Comparison of ENCODE assay signal across 11 cellular contexts in the genomic region with DNA sequence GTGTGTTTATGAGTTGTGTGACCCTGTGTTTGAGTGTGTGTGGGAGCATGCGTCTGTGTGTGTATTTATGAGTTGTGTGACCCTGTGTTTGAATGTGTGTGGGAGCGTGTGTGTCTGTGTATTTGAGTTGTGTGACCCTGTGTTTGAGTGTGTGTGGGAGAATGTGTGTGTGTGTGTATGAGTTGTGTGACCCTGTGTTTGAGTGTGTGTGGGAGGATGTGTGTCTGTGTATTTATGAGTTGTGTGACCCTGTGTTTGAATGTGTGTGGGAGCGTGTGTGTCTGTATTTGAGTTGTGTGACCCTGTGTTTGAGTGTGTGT. TPM values are rescaled to one million over a fixed set of nuclear protein-coding genes. Genes with fewer than 3 reads are reported as not detected.
DNase-seq lines count a peak whose midpoint lies in the region; ATAC-seq and TF ChIP-seq lines count a peak whose summit lies in the region.
"Not testable (repeated sequence)": the region's sequence is repeated elsewhere in the genome, so short reads cannot be mapped to it uniquely, and the experiment has no call there.
"Had no signal": no experiment of that assay in that cellular context is flagged by ENCODE, and none has a peak within 500 bp of the region (broad histone marks: within the 10 kb centered on the region; RNA-seq: fewer than 3 reads in every experiment).

No MANE protein-coding gene starts in this region.

- H3K36me3 ChIP-seq in CD8-positive, alpha-beta memory T cell (ENCODE audit: insufficient read depth, low read length); IMR-90 (ENCODE audit: control insufficient read depth, insufficient read depth, low read length); neural progenitor cell: not testable (repeated sequence)

- H2BK15ac ChIP-seq in IMR-90 (ENCODE audit: low read depth, low read length): not testable (repeated sequence)

- dilution Hi-C loops in IMR-90 (cut with HindIII; ENCODE audit: low sequenced_read_pairs, unreplicated experiment): not testable (repeated sequence)

- not testable (repeated sequence) for H3K56ac ChIP-seq in IMR-90 (ENCODE audit: extremely low read depth, insufficient read depth, low read length)

- H3K79me2 ChIP-seq in neural progenitor cell (ENCODE audit: low read depth): not testable (repeated sequence)

- H3K4me3 Mint-ChIP-seq in CD8-positive, alpha-beta memory T cell: peak overlapping the region in 6 of 7 donors; percentile 20 to 86 (median 48)
- H3K4me3 Mint-ChIP-seq in activated B cell treated with CpG ODN at 0.5 μM for 24 hours (peak overlapping the region; percentile 0), memory B cell (peak overlapping the region; percentile 43), neural progenitor cell (peak overlapping the region; percentile 61)
- peak overlapping the region; percentile 2 for H3K4me3 Mint-ChIP-seq in activated naive CD4-positive, alpha-beta T cell treated with anti-CD3 and anti-CD28 coated beads, Interleukin-2, amount 50 U/mL, for 24 hours
- peak overlapping the region; percentile 65 for H3K4me3 Mint-ChIP-seq in central memory CD8-positive, alpha-beta T cell

- not testable (repeated sequence) for H4K91ac ChIP-seq in IMR-90 (ENCODE audit: insufficient read depth, low read depth, low read length)

- H3K23ac ChIP-seq in IMR-90 (ENCODE audit: low read depth, low read length): peak overlapping the region; percentile 69; the same call in 1 of the 2 replicates

- peaks cover 28% of the 10 kb centered on the region for H3K27me3 ChIP-seq in CD8-positive, alpha-beta memory T cell (ENCODE audit: insufficient read depth, low read length, poor library complexity, severe bottlenecking)
- H3K27me3 ChIP-seq in IMR-90 (ENCODE audit: control insufficient read depth, insufficient read depth, low read length) (peaks cover 67% of the 10 kb centered on the region), neural progenitor cell (peaks cover 57% of the 10 kb centered on the region)

- H3K14ac ChIP-seq in IMR-90 (replicated peaks; ENCODE audit: low read depth, low read length): not testable (repeated sequence)

- not testable (repeated sequence) for H4K8ac ChIP-seq in IMR-90 (ENCODE audit: low read depth in 2 of 2, low read length in 2 of 2)

- peaks cover 14 to 29% (median 15%) of the 10 kb centered on the region in 3 donors for H3K4me1 Mint-ChIP-seq in CD8-positive, alpha-beta memory T cell
- peaks cover 18% of the 10 kb centered on the region for H3K4me1 Mint-ChIP-seq in activated B cell treated with CpG ODN at 0.5 μM for 24 hours
- H3K4me1 Mint-ChIP-seq in activated naive CD4-positive, alpha-beta T cell treated with anti-CD3 and anti-CD28 coated beads, Interleukin-2, amount 50 U/mL, for 24 hours: peaks cover 20% of the 10 kb centered on the region
- peaks cover 14% of the 10 kb centered on the region for H3K4me1 Mint-ChIP-seq in central memory CD8-positive, alpha-beta T cell
- H3K4me1 Mint-ChIP-seq in memory B cell: peaks cover 15% of the 10 kb centered on the region
- peaks cover 28% of the 10 kb centered on the region for H3K4me1 Mint-ChIP-seq in neural progenitor cell

- H2BK20ac ChIP-seq in IMR-90 (ENCODE audit: low read depth, low read length): not testable (repeated sequence)

- peaks cover 11% of the 10 kb centered on the region for H3K4me1 ChIP-seq in CD8-positive, alpha-beta memory T cell (ENCODE audit: insufficient read depth, low read length)
- not testable (repeated sequence) for H3K4me1 ChIP-seq in IMR-90 (ENCODE audit: control insufficient read depth, insufficient read depth, low read length)
- peaks cover 11% of the 10 kb centered on the region for H3K4me1 ChIP-seq in neural progenitor cell

- not testable (repeated sequence) for H3K4ac ChIP-seq in IMR-90 (ENCODE audit: low read depth, low read length)

- peak overlapping the region; percentile 2 for H2BK5ac ChIP-seq in IMR-90 (ENCODE audit: low read depth, low read length, poor library complexity, severe bottlenecking)

- not testable (repeated sequence) for H3K4me2 ChIP-seq in IMR-90 (ENCODE audit: low read depth, low read length); neural progenitor cell

- BruUV-seq in IMR-90 (replicated peaks; lab: Mats Ljungman, UMichigan): not testable (repeated sequence)

- peaks cover 42 to 47% of the 10 kb centered on the region in 2 donors for H3K27me3 Mint-ChIP-seq in CD8-positive, alpha-beta memory T cell
- H3K27me3 Mint-ChIP-seq in activated B cell treated with CpG ODN at 0.5 μM for 24 hours (peaks cover 24% of the 10 kb centered on the region), memory B cell (peaks cover 21% of the 10 kb centered on the region), neural progenitor cell (ENCODE audit: insufficient read depth, low read depth) (peaks cover 40% of the 10 kb centered on the region)
- H3K27me3 Mint-ChIP-seq in activated naive CD4-positive, alpha-beta T cell treated with anti-CD3 and anti-CD28 coated beads, Interleukin-2, amount 50 U/mL, for 24 hours: peaks cover 14% of the 10 kb centered on the region
- peaks cover 36% of the 10 kb centered on the region for H3K27me3 Mint-ChIP-seq in central memory CD8-positive, alpha-beta T cell

- not testable (repeated sequence) for H2AK5ac ChIP-seq in IMR-90 (ENCODE audit: low read depth, low read length)

- not testable (repeated sequence) for H3K27ac ChIP-seq in CD8-positive, alpha-beta memory T cell (ENCODE audit: low read depth, low read length); IMR-90 (ENCODE audit: insufficient read depth, low read length); neural progenitor cell

- H3K36me3 Mint-ChIP-seq in CD8-positive, alpha-beta memory T cell; activated B cell treated with CpG ODN at 0.5 μM for 24 hours (ENCODE audit: low read depth); activated naive CD4-positive, alpha-beta T cell treated with anti-CD3 and anti-CD28 coated beads, Interleukin-2, amount 50 U/mL, for 24 hours; central memory CD8-positive, alpha-beta T cell (ENCODE audit: insufficient read depth); memory B cell; neural progenitor cell: not testable (repeated sequence)

- H3K27ac Mint-ChIP-seq in CD8-positive, alpha-beta memory T cell: peak overlapping the region in 5 of 8 donors; percentile 2 to 37 (median 10)
- not testable (repeated sequence) for H3K27ac Mint-ChIP-seq in activated B cell treated with CpG ODN at 0.5 μM for 24 hours; activated naive CD4-positive, alpha-beta T cell treated with anti-CD3 and anti-CD28 coated beads, Interleukin-2, amount 50 U/mL, for 24 hours
- H3K27ac Mint-ChIP-seq in central memory CD8-positive, alpha-beta T cell (ENCODE audit: low read depth): peak overlapping the region; percentile 0
- peak overlapping the region; percentile 35 for H3K27ac Mint-ChIP-seq in memory B cell
- peak overlapping the region; percentile 29 for H3K27ac Mint-ChIP-seq in neural progenitor cell

- in situ Hi-C loops in IMR-90 (cut with MboI; ENCODE audit: low sequenced_read_pairs): not testable (repeated sequence)

- intact Hi-C loops in IMR-90 (cut with micrococcal nuclease): loop anchor here (1.0 kb wide), 2 partner anchors 37 to 72 kb away; no protein-coding TSS in a partner anchor
- intact Hi-C loops in activated B cell treated with CpG ODN at 0.5 μM for 24 hours (cut with micrococcal nuclease): loop anchor here (1.0 to 2.0 kb wide), 6 partner anchors 33 to 207 kb away; a partner anchor contains a TSS

- H3K79me1 ChIP-seq in IMR-90 (ENCODE audit: low read depth in 1 of 2, low read length in 2 of 2): not testable (repeated sequence)

- ATAC-seq in IMR-90 (ENCODE audit: low read depth); activated B cell treated with CpG ODN at 0.5 μM for 24 hours (ENCODE audit: low read depth); central memory CD8-positive, alpha-beta T cell (replicated peaks; ENCODE audit: extremely low read depth, poor library complexity, severe bottlenecking); memory B cell (ENCODE audit: low read depth): not testable (repeated sequence)

- H2BK120ac ChIP-seq in IMR-90 (ENCODE audit: low read depth, low read length): not testable (repeated sequence)

- TF ChIP-seq POLR2A in IMR-90 (IDR thresholded peaks at IDR 0.05; ENCODE audit: low read depth, low read length): not testable (repeated sequence)

- TF ChIP-seq RAD21 in IMR-90 (IDR thresholded peaks at IDR 0.05; ENCODE audit: low read length): not testable (repeated sequence)

- H2AK9ac ChIP-seq in IMR-90 (replicated peaks; ENCODE audit: low read depth, low read length, poor library complexity): not testable (repeated sequence)

- not testable (repeated sequence) for H3K9me3 ChIP-seq in CD8-positive, alpha-beta memory T cell (ENCODE audit: low read length); IMR-90 (ENCODE audit: control insufficient read depth, insufficient read depth, low read length); neural progenitor cell (ENCODE audit: low read depth)

- not testable (repeated sequence) for H3K18ac ChIP-seq in IMR-90 (ENCODE audit: low read depth, low read length)

- not testable (repeated sequence) for H4K20me1 ChIP-seq in IMR-90 (ENCODE audit: insufficient read depth, low read length); neural progenitor cell (ENCODE audit: low read depth)

- DNase-seq in CD8-positive, alpha-beta memory T cell; IMR-90; activated B cell treated with CpG ODN at 0.5 μM for 24 hours; central memory CD8-positive, alpha-beta T cell (ENCODE audit: low spot score in 2 of 2); memory B cell (ENCODE audit: low spot score in 2 of 2); neural progenitor cell (ENCODE audit: low spot score): not testable (repeated sequence)

- not testable (repeated sequence) for H4K5ac ChIP-seq in IMR-90 (ENCODE audit: low read depth, low read length)

- CTCF ChIA-PET in CD8-positive, alpha-beta memory T cell (lab: Charles Lee): interaction anchor here (0.8 to 2.1 kb wide), 16 partner anchors 8 to 211 kb away, joined by 3 to 13 read pairs (median 6); no protein-coding TSS in a partner anchor
- CTCF ChIA-PET in IMR-90 (lab: Yijun Ruan, JAX) (interaction anchor here (1.4 kb wide), 1 partner anchor 37 kb away, joined by 12 read pairs; no protein-coding TSS in a partner anchor), activated B cell treated with CpG ODN at 0.5 μM for 24 hours (lab: Charles Lee) (interaction anchor here (0.8 to 1.3 kb wide), 8 partner anchors 43 to 208 kb away, joined by 3 to 6 read pairs (median 5); no protein-coding TSS in a partner anchor)

- TF ChIP-seq CTCF in IMR-90 (conservative IDR thresholded peaks at IDR 0.05; ENCODE audit: low read depth, low read length); activated B cell treated with CpG ODN at 0.5 μM for 24 hours (IDR thresholded peaks at IDR 0.05); neural progenitor cell (IDR thresholded peaks at IDR 0.05): not testable (repeated sequence)

- 11% methylated on average over 1 of the region's 3 CpGs; no CpG with 5 or more reads in 1 of the 2 experiments for WGBS in IMR-90 (ENCODE audit: extremely low coverage in 2 of 2, insufficient read length in 1 of 2), 2 experiments

- POLR2A ChIA-PET in CD8-positive, alpha-beta memory T cell (lab: Charles Lee); IMR-90 (lab: Charles Lee; ENCODE audit: unreplicated experiment): not testable (repeated sequence)
- POLR2A ChIA-PET in activated B cell treated with CpG ODN at 0.5 μM for 24 hours (lab: Charles Lee): interaction anchor here (0.7 to 1.3 kb wide), 6 partner anchors 9 to 71 kb away, joined by 3 to 7 read pairs (median 3); a partner anchor contains a TSS

- not testable (repeated sequence) for H3K9me3 Mint-ChIP-seq in CD8-positive, alpha-beta memory T cell; activated B cell treated with CpG ODN at 0.5 μM for 24 hours; activated naive CD4-positive, alpha-beta T cell treated with anti-CD3 and anti-CD28 coated beads, Interleukin-2, amount 50 U/mL, for 24 hours; central memory CD8-positive, alpha-beta T cell; memory B cell; neural progenitor cell

- H3K9ac ChIP-seq in IMR-90 (ENCODE audit: low read depth, low read length); neural progenitor cell: not testable (repeated sequence)

- H2AFZ ChIP-seq in IMR-90 (replicated peaks; ENCODE audit: low read length, poor library complexity); neural progenitor cell (replicated peaks): not testable (repeated sequence)

- not testable (repeated sequence) for H3K4me3 ChIP-seq in CD8-positive, alpha-beta memory T cell (ENCODE audit: low read length); IMR-90 (ENCODE audit: insufficient read depth, low read depth, low read length); neural progenitor cell

- not testable (repeated sequence) for H3F3A ChIP-seq in neural progenitor cell (ENCODE audit: low read depth)

- H3K9me1 ChIP-seq in IMR-90 (ENCODE audit: insufficient read depth, low read length): not testable (repeated sequence)

RNA-seq across cellular contexts. Expression of a gene that starts 19.4 kb away (rescaled TPM):
- 10 to 100 TPM; 26.4 to 26.8 TPM for total RNA-seq in CD8-positive, alpha-beta memory T cell
- polyA plus RNA-seq in CD8-positive, alpha-beta memory T cell: 1.0 TPM
- total RNA-seq in IMR-90 (2012; rRNA removed) (1.4 and 2.2 TPM in 2 replicates), activated B cell treated with CpG ODN at 0.5 μM for 24 hours (45.0 and 47.6 TPM in 2 replicates), neural progenitor cell (ENCODE audit: low replicate concordance) (0.17 and 0.74 TPM in 2 replicates)
- polyA plus RNA-seq in IMR-90 (2012; rRNA removed): 14.4 and 17.3 TPM in 2 replicates
- polyA plus RNA-seq in IMR-90 (2012; cell fraction: cytosol; rRNA removed): 3.7 and 5.8 TPM in 2 replicates
- 68.1 and 209 TPM in 2 replicates for polyA plus RNA-seq in IMR-90 (2012; cell fraction: nucleus; rRNA removed; ENCODE audit: low replicate concordance)

RNA-seq across cellular contexts. Expression of a gene that starts 34.0 kb away (rescaled TPM):
- 10 to 100 TPM; 44.9 to 45.5 TPM for total RNA-seq in CD8-positive, alpha-beta memory T cell
- 19.0 TPM for polyA plus RNA-seq in CD8-positive, alpha-beta memory T cell
- total RNA-seq in IMR-90 (2012; rRNA removed): 33.9 and 36.4 TPM in 2 replicates
- polyA plus RNA-seq in IMR-90 (2012; rRNA removed): 18.8 and 21.5 TPM in 2 replicates
- 13.8 and 15.1 TPM in 2 replicates for polyA plus RNA-seq in IMR-90 (2012; cell fraction: cytosol; rRNA removed)
- polyA plus RNA-seq in IMR-90 (2012; cell fraction: nucleus; rRNA removed; ENCODE audit: low replicate concordance): 13.2 and 19.6 TPM in 2 replicates
- total RNA-seq in activated B cell treated with CpG ODN at 0.5 μM for 24 hours: 40.9 and 43.1 TPM in 2 replicates
- 48.7 and 50.0 TPM in 2 replicates for total RNA-seq in neural progenitor cell (ENCODE audit: low replicate concordance)

RNA-seq across cellular contexts. Expression of a gene that starts 34.9 kb away (rescaled TPM):
- total RNA-seq in CD8-positive, alpha-beta memory T cell: not detected
- not detected for polyA plus RNA-seq in CD8-positive, alpha-beta memory T cell
- total RNA-seq in IMR-90 (2012; rRNA removed) (not detected in 2 replicates), activated B cell treated with CpG ODN at 0.5 μM for 24 hours (not detected in 2 replicates), neural progenitor cell (ENCODE audit: low replicate concordance) (0.22 TPM in 1 of 2 replicates, not detected in the other)
- polyA plus RNA-seq in IMR-90 (2012; rRNA removed): not detected in 2 replicates
- not detected in 2 replicates for polyA plus RNA-seq in IMR-90 (2012; cell fraction: cytosol; rRNA removed)
- not detected in 2 replicates for polyA plus RNA-seq in IMR-90 (2012; cell fraction: nucleus; rRNA removed; ENCODE audit: low replicate concordance)
- total RNA-seq: Daoy, HT-29, MCF 10A had no signal
- polyA plus RNA-seq: A549 had no signal

RNA-seq across cellular contexts. Expression of a gene that starts 45.6 kb away (rescaled TPM):
- 10 to 100 TPM; 55.3 to 57.3 TPM for total RNA-seq in CD8-positive, alpha-beta memory T cell
- 39.0 TPM for polyA plus RNA-seq in CD8-positive, alpha-beta memory T cell
- total RNA-seq in IMR-90 (2012; rRNA removed): 28.1 and 38.3 TPM in 2 replicates
- 17.5 and 21.8 TPM in 2 replicates for polyA plus RNA-seq in IMR-90 (2012; rRNA removed)
- 10.8 and 13.3 TPM in 2 replicates for polyA plus RNA-seq in IMR-90 (2012; cell fraction: cytosol; rRNA removed)
- 47.1 and 74.1 TPM in 2 replicates for polyA plus RNA-seq in IMR-90 (2012; cell fraction: nucleus; rRNA removed; ENCODE audit: low replicate concordance)
- total RNA-seq in activated B cell treated with CpG ODN at 0.5 μM for 24 hours: 79.2 and 89.1 TPM in 2 replicates
- total RNA-seq in neural progenitor cell (ENCODE audit: low replicate concordance): 64.5 and 68.5 TPM in 2 replicates

Comparison
In these comparisons a context has a peak if more than half of its experiments do, and no peak if none do; other contexts are left out.
1. H3K4me3 Mint-ChIP-seq: peak in every context shown above with its lines; median percentile 65 in central memory CD8-positive, alpha-beta T cell; 61 in neural progenitor cell; 48 in CD8-positive, alpha-beta memory T cell; 43 in memory B cell; 2 in activated naive CD4-positive, alpha-beta T cell treated with anti-CD3 and anti-CD28 coated beads, Interleukin-2, amount 50 U/mL, for 24 hours; 0 in activated B cell treated with CpG ODN at 0.5 μM for 24 hours.